ENCODE assay signal across 17 cellular contexts in genomic region chr10:6019796-6020195, GRCh38. TPM values are rescaled to one million over a fixed set of nuclear protein-coding genes. Genes with fewer than 3 reads are reported as not detected.
"Had no signal": no experiment of that assay in that cellular context is flagged by ENCODE, and none has a peak within 500 bp of the region (broad histone marks: within the 10 kb centered on the region; RNA-seq: fewer than 3 reads in every experiment).

No MANE protein-coding gene starts in this region.

- H3K27me3 Mint-ChIP-seq: activated naive CD8-positive, alpha-beta T cell; memory B cell had no signal

- ATAC-seq: body of pancreas, sciatic nerve had no signal

- H3K9me3 Mint-ChIP-seq: nephron had no signal

- H3K4me3 Mint-ChIP-seq: activated naive CD8-positive, alpha-beta T cell; memory B cell; nephron had no signal

- DNase-seq: activated CD4-positive, CD25-positive, alpha-beta regulatory T cell; activated gamma-delta T cell treated with Interleukin-2 at 50 U/mL for 16 hours; body of pancreas; foreskin fibroblast; nucleus accumbens; stimulated activated CD4-positive, alpha-beta T cell treated with anti-CD3 and anti-CD28 coated beads, Interleukin-4, amount 100 ng/mL, for 1 hour; T-helper 1 cell; T-helper 9 cell; thyroid gland; uterus had no signal

- H3K27ac Mint-ChIP-seq: activated naive CD8-positive, alpha-beta T cell; nephron had no signal

- H3K4me1 Mint-ChIP-seq: nephron had no signal

RNA-seq across cellular contexts. Expression of gene IL2RA, which starts 42.4 kb away (rescaled TPM):
- total RNA-seq: dermis microvascular lymphatic vessel endothelial cell, glomerular endothelial cell, smooth muscle cell had no signal
